ENCODE assay signal across 1 cellular context in genomic region chr14:23286020-23286903, GRCh38.
TF ChIP-seq lines count a peak whose summit lies in the region.

Gene HOMEZ (minus strand): TSS chr14:23286132. CDS start chr14:23285952, 180 bp downstream.

TF ChIP-seq in HepG2, 621 proteins besides CTCF, POLR2A, EP300 and RAD21 (continued from another document and continues in another):
- TF ChIP-seq NPAS2 (CRISPR knock-in tag; IDR thresholded peaks at IDR 0.05; ENCODE audit: borderline replicate concordance) (no peak), JUN (CRISPR knock-in tag; IDR thresholded peaks at IDR 0.05) (peak; percentile 19; the same call in 1 of the 2 replicates), ZNF143 (CRISPR knock-in tag; IDR thresholded peaks at IDR 0.05) (0 out of 2 replicates have a peak, but pooled peaks have one; percentile 5), ZNF446 (CRISPR knock-in tag; IDR thresholded peaks at IDR 0.05) (no peak), GZF1 (CRISPR knock-in tag; IDR thresholded peaks at IDR 0.05) (peak; percentile 25; the same call in 1 of the 2 replicates), SALL1 (CRISPR knock-in tag; IDR thresholded peaks at IDR 0.05) (peak; percentile 79), CAMTA2 (CRISPR knock-in tag; IDR thresholded peaks at IDR 0.05; ENCODE audit: borderline replicate concordance) (peak; percentile 99), ZBTB7B (CRISPR knock-in tag; IDR thresholded peaks at IDR 0.05) (peak; percentile 31; the same call in 1 of the 2 replicates), ZNF318 (CRISPR knock-in tag; IDR thresholded peaks at IDR 0.05) (peak; percentile 83; the same call in 1 of the 2 replicates), E2F2 (CRISPR knock-in tag; IDR thresholded peaks at IDR 0.05; ENCODE audit: borderline replicate concordance) (peak; percentile 31; the same call in 1 of the 2 replicates), ZNF468 (CRISPR knock-in tag; IDR thresholded peaks at IDR 0.05) (no peak), SP140L (CRISPR knock-in tag; IDR thresholded peaks at IDR 0.05; ENCODE audit: borderline replicate concordance) (peak; percentile 83; the same call in 1 of the 2 replicates), DPF2 (CRISPR knock-in tag; IDR thresholded peaks at IDR 0.05; ENCODE audit: borderline replicate concordance, low read depth) (no peak; the same call in 1 of the 2 replicates), DNMT3B (CRISPR knock-in tag; conservative IDR thresholded peaks at IDR 0.05) (peak; percentile 81; the same call in 1 of the 2 replicates), ARID5B (CRISPR knock-in tag; IDR thresholded peaks at IDR 0.05) (peak; percentile 63), ZNF792 (CRISPR knock-in tag; IDR thresholded peaks at IDR 0.05) (peak; percentile 84), ZFX (CRISPR knock-in tag; IDR thresholded peaks at IDR 0.05; ENCODE audit: low read depth) (peak; percentile 79), CENPBD1 (CRISPR knock-in tag; IDR thresholded peaks at IDR 0.05; ENCODE audit: borderline replicate concordance, low read depth) (0 out of 2 replicates have a peak, but pooled peaks have one; percentile 54), MED13 (CRISPR knock-in tag; IDR thresholded peaks at IDR 0.05) (peak; percentile 64; the same call in 1 of the 2 replicates), ZSCAN22 (CRISPR knock-in tag; IDR thresholded peaks at IDR 0.05) (0 out of 2 replicates have a peak, but pooled peaks have one; percentile 52), PAWR (CRISPR knock-in tag; IDR thresholded peaks at IDR 0.05; ENCODE audit: borderline replicate concordance) (peak; percentile 74; the same call in 1 of the 2 replicates), ZNF367 (CRISPR knock-in tag; IDR thresholded peaks at IDR 0.05; ENCODE audit: borderline replicate concordance) (peak; percentile 5; the same call in 1 of the 2 replicates), ARNT2 (CRISPR knock-in tag; IDR thresholded peaks at IDR 0.05; ENCODE audit: low read depth) (peak; percentile 87; the same call in 1 of the 2 replicates), ZNF691 (CRISPR knock-in tag; IDR thresholded peaks at IDR 0.05; ENCODE audit: borderline replicate concordance, low read depth) (peak; percentile 54; the same call in 1 of the 2 replicates), HES4 (CRISPR knock-in tag; IDR thresholded peaks at IDR 0.05; ENCODE audit: borderline replicate concordance) (no peak), CEBPG (CRISPR knock-in tag; IDR thresholded peaks at IDR 0.05) (no peak), ZNF431 (CRISPR knock-in tag; IDR thresholded peaks at IDR 0.05; ENCODE audit: borderline replicate concordance, low read depth) (peak; percentile 85; the same call in 1 of the 2 replicates), ZNF382 (CRISPR knock-in tag; IDR thresholded peaks at IDR 0.05; ENCODE audit: borderline replicate concordance) (no peak), THRA (CRISPR knock-in tag; IDR thresholded peaks at IDR 0.05; ENCODE audit: borderline replicate concordance) (peak; percentile 61; the same call in 1 of the 2 replicates), ZNF30 (CRISPR knock-in tag; IDR thresholded peaks at IDR 0.05) (peak; percentile 58; the same call in 1 of the 2 replicates), NFIC (IDR thresholded peaks at IDR 0.05; ENCODE audit: low read length) (0 out of 2 replicates have a peak, but pooled peaks have one; percentile 25), SMC3 (IDR thresholded peaks at IDR 0.05; ENCODE audit: low read length) (no peak), ZNF101 (CRISPR knock-in tag; IDR thresholded peaks at IDR 0.05; ENCODE audit: borderline replicate concordance, low read depth) (no peak), TFDP2 (CRISPR knock-in tag; IDR thresholded peaks at IDR 0.05) (peak; percentile 91), PATZ1 (CRISPR knock-in tag; IDR thresholded peaks at IDR 0.05) (peak; percentile 95), ZBTB38 (CRISPR knock-in tag; IDR thresholded peaks at IDR 0.05) (peak; percentile 75; the same call in 1 of the 2 replicates)
